In genomic region chr12:49375406-49375805, GRCh38 we compare ENCODE assay signal across 1 cellular context.
TF ChIP-seq lines count a peak whose summit lies in the region.

No MANE protein-coding gene starts in this region.

TF ChIP-seq in GM12878, 131 proteins besides CTCF, POLR2A, EP300 and RAD21:
- TF ChIP-seq EED (IDR thresholded peaks at IDR 0.05; ENCODE audit: low read depth) (no peak), RFX5 (IDR thresholded peaks at IDR 0.05; ENCODE audit: low read depth, low read length) (peak; percentile 53; the same call in 1 of the 2 replicates)
